ENCODE assay signal across 28 cellular contexts in genomic region chr19:18876865-18877264, GRCh38. TPM values are rescaled to one million over a fixed set of nuclear protein-coding genes. Genes with fewer than 3 reads are reported as not detected.
"Had no signal": no experiment of that assay in that cellular context is flagged by ENCODE, and none has a peak within 500 bp of the region (broad histone marks: within the 10 kb centered on the region; RNA-seq: fewer than 3 reads in every experiment).

No MANE protein-coding gene starts in this region.

- H3K27ac ChIP-seq: neural progenitor cell, ovary, parathyroid adenoma, psoas muscle, skin epidermis, spleen, suprapubic skin, testis, tibial artery, transverse colon, upper lobe of right lung, uterus had no signal

- H3K79me2 ChIP-seq: parathyroid adenoma had no signal

- H3K9me3 ChIP-seq: ovary, psoas muscle, suprapubic skin, testis, tibial artery, transverse colon, upper lobe of right lung, uterus had no signal

- H3K4me3 ChIP-seq: neural progenitor cell, ovary, psoas muscle, skin epidermis, smooth muscle cell, spleen, suprapubic skin, testis, tibial artery, transverse colon, upper lobe of right lung, uterus had no signal

- H3K4me2 ChIP-seq: neural progenitor cell, smooth muscle cell had no signal

- ATAC-seq: natural killer cell; psoas muscle; right cardiac atrium; sciatic nerve; stimulated activated memory B cell treated with anti-CD40 and anti-IgM and Interleukin-4, amounts not matched to agents 10 μg/mL and 1 μg/mL and 100 μg/mL, for 72 hours; stimulated activated naive CD8-positive, alpha-beta T cell treated with anti-CD3 and anti-CD28 coated beads, Interleukin-15, amount 100 ng/mL, for 72 hours; stimulated activated naive CD8-positive, alpha-beta T cell treated with anti-CD3 and anti-CD28 coated beads, Interleukin-15, Interleukin-2, amounts not matched to agents 100 U/mL and 50 U/mL, for 24 hours; upper lobe of right lung had no signal

- DNase-seq: natural killer cell; occipital lobe; ovary; posterior cingulate gyrus; psoas muscle; right cardiac atrium; spleen; stimulated activated CD4-positive, alpha-beta T cell treated with anti-CD3 and anti-CD28 coated beads, Interleukin-12 subunit alpha, Interleukin-12 subunit beta, amount 100 ng/mL, for 4 hours; stimulated activated CD4-positive, alpha-beta T cell treated with anti-CD3 and anti-CD28 coated beads, Interleukin-1b, Interleukin-23, amount 100 ng/mL, for 48 hours; stimulated activated CD4-positive, alpha-beta T cell treated with anti-CD3 and anti-CD28 coated beads, Interleukin-4, amount 100 ng/mL, for 1 hour; stimulated activated CD4-positive, alpha-beta T cell treated with anti-CD3 and anti-CD28 coated beads, Interleukin-4, amount 100 ng/mL, for 4 hours; stimulated activated CD8-positive, alpha-beta memory T cell treated with anti-CD3 and anti-CD28 coated beads, Interleukin-4, amount 100 ng/mL, for 48 hours; stimulated activated naive CD4-positive, alpha-beta T cell; stimulated activated naive CD8-positive, alpha-beta T cell treated with anti-CD3 and anti-CD28 coated beads, Interleukin-15, amount 100 ng/mL, for 72 hours; stimulated activated naive CD8-positive, alpha-beta T cell treated with anti-CD3 and anti-CD28 coated beads, Interleukin-15, Interleukin-2, amounts not matched to agents 100 U/mL and 50 U/mL, for 24 hours; substantia nigra; testis; tibial artery; transverse colon; upper lobe of right lung; uterus had no signal

- H2AFZ ChIP-seq: neural progenitor cell, parathyroid adenoma had no signal

- H3K4me1 ChIP-seq: neural progenitor cell, parathyroid adenoma, psoas muscle, spleen, suprapubic skin, tibial artery, upper lobe of right lung, uterus had no signal

- H3K9ac ChIP-seq: neural progenitor cell, parathyroid adenoma had no signal

- H3K27me3 ChIP-seq: neural progenitor cell, ovary, spleen, suprapubic skin, testis, tibial artery, transverse colon, upper lobe of right lung, uterus had no signal

- H3K36me3 ChIP-seq: neural progenitor cell, ovary, spleen, suprapubic skin, transverse colon, upper lobe of right lung, uterus had no signal

RNA-seq across cellular contexts. Expression of gene CERS1, which starts 19.1 kb away (rescaled TPM):
- total RNA-seq: natural killer cell, transverse colon, upper lobe of right lung had no signal
